ENCODE assay signal across 20 cellular contexts in the genomic region with DNA sequence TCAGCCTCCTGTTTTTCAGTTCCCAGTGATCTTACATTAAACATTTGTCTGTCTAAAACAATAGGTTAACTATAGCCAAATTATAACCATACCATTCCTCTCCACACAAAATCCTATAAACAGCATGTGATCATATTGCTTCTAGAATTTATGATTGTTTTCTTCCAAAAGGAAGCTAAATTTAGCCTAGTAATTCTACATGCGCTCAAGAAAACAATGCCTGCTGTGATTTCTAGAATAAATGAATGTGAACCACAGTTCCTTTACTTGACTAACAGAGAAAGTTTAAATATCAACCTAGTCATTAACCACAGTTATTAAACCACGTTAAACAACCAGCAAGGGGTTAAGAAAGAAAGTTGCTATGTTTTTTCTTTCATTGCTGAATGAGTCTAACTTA.
"Had no signal": no experiment of that assay in that cellular context is flagged by ENCODE, and none has a peak within 500 bp of the region (broad histone marks: within the 10 kb centered on the region; RNA-seq: fewer than 3 reads in every experiment).

No MANE protein-coding gene starts in this region.

- H3K27ac Mint-ChIP-seq: activated CD4-positive, alpha-beta T cell treated with anti-CD3 and anti-CD28 coated beads for 36 hours; activated naive CD8-positive, alpha-beta T cell; activated T-helper 1 cell treated with anti-CD3 and anti-CD28 coated beads, Interleukin-12 subunit alpha, Interleukin-12 subunit beta, Interleukin-2, Interleukin-4 antibody, amounts not matched to agents 30 ng/mL and 10 ng/mL and 1 ng/mL, durations not matched to agents 14 hours and 24 hours and 36 hours; natural killer cell treated with Interleukin-12 subunit alpha and Interleukin-12 subunit beta and Interleukin-15 and Interleukin-18, amount 100 ng/mL, for 72 hours; stimulated activated effector memory CD8-positive, alpha-beta T cell treated with anti-CD3 and anti-CD28 coated beads, Interleukin-12 subunit alpha, Interleukin-12 subunit beta, amount 100 ng/mL, for 72 hours; T-cell; WTC11 had no signal

- DNase-seq: activated CD4-positive, alpha-beta T cell treated with anti-CD3 and anti-CD28 coated beads for 36 hours; activated CD4-positive, alpha-beta T cell treated with anti-CD3 and anti-CD28 coated beads, Interleukin-2, amount 50 U/mL, for 48 hours; activated T-cell treated with anti-CD3 and anti-CD28 coated beads for 4 hours; body of pancreas; colonic mucosa; effector CD8-positive, alpha-beta T cell; esophagus squamous epithelium; left colon; lower lobe of right lung; occipital lobe; right cardiac atrium; stimulated activated CD4-positive, alpha-beta T cell treated with anti-CD3 and anti-CD28 coated beads, Interleukin-4, amount 100 ng/mL, for 24 hours; T-cell; thyroid gland had no signal

- H3K27ac ChIP-seq: body of pancreas, colonic mucosa, hepatocyte, lower lobe of right lung, thyroid gland had no signal

- H3K4me1 Mint-ChIP-seq: activated CD4-positive, alpha-beta T cell treated with anti-CD3 and anti-CD28 coated beads for 36 hours; stimulated activated effector memory CD8-positive, alpha-beta T cell treated with anti-CD3 and anti-CD28 coated beads, Interleukin-12 subunit alpha, Interleukin-12 subunit beta, amount 100 ng/mL, for 72 hours; T-cell had no signal

- H3K4me3 Mint-ChIP-seq: activated CD4-positive, alpha-beta T cell treated with anti-CD3 and anti-CD28 coated beads for 36 hours; activated naive CD8-positive, alpha-beta T cell; activated T-helper 1 cell treated with anti-CD3 and anti-CD28 coated beads, Interleukin-12 subunit alpha, Interleukin-12 subunit beta, Interleukin-2, Interleukin-4 antibody, amounts not matched to agents 30 ng/mL and 10 ng/mL and 1 ng/mL, durations not matched to agents 14 hours and 24 hours and 36 hours; natural killer cell treated with Interleukin-12 subunit alpha and Interleukin-12 subunit beta and Interleukin-15 and Interleukin-18, amount 100 ng/mL, for 72 hours; stimulated activated effector memory CD8-positive, alpha-beta T cell treated with anti-CD3 and anti-CD28 coated beads, Interleukin-12 subunit alpha, Interleukin-12 subunit beta, amount 100 ng/mL, for 72 hours; T-cell; WTC11 had no signal

- ATAC-seq: activated CD4-positive, alpha-beta T cell treated with anti-CD3 and anti-CD28 coated beads for 36 hours; body of pancreas; left colon; lower lobe of right lung; natural killer cell treated with Interleukin-12 subunit alpha and Interleukin-12 subunit beta and Interleukin-15 and Interleukin-18, amount 100 ng/mL, for 72 hours; stimulated activated effector memory CD8-positive, alpha-beta T cell treated with anti-CD3 and anti-CD28 coated beads, Interleukin-12 subunit alpha, Interleukin-12 subunit beta, amount 100 ng/mL, for 72 hours; T-cell; WTC11 had no signal

- H3K9me3 Mint-ChIP-seq: activated T-helper 1 cell treated with anti-CD3 and anti-CD28 coated beads, Interleukin-12 subunit alpha, Interleukin-12 subunit beta, Interleukin-2, Interleukin-4 antibody, amounts not matched to agents 30 ng/mL and 10 ng/mL and 1 ng/mL, durations not matched to agents 14 hours and 24 hours and 36 hours; stimulated activated effector memory CD8-positive, alpha-beta T cell treated with anti-CD3 and anti-CD28 coated beads, Interleukin-12 subunit alpha, Interleukin-12 subunit beta, amount 100 ng/mL, for 72 hours; T-cell; WTC11 had no signal

- H3K36me3 Mint-ChIP-seq: activated naive CD8-positive, alpha-beta T cell; natural killer cell treated with Interleukin-12 subunit alpha and Interleukin-12 subunit beta and Interleukin-15 and Interleukin-18, amount 100 ng/mL, for 72 hours; stimulated activated effector memory CD8-positive, alpha-beta T cell treated with anti-CD3 and anti-CD28 coated beads, Interleukin-12 subunit alpha, Interleukin-12 subunit beta, amount 100 ng/mL, for 72 hours; T-cell; WTC11 had no signal
